ENCODE assay signal across 13 cellular contexts in genomic region chr17:31379796-31380195, GRCh38. TPM values are rescaled to one million over a fixed set of nuclear protein-coding genes. Genes with fewer than 3 reads are reported as not detected.
DNase-seq lines count a peak whose midpoint lies in the region; ATAC-seq and TF ChIP-seq lines count a peak whose summit lies in the region.
"Had no signal": no experiment of that assay in that cellular context is flagged by ENCODE, and none has a peak within 500 bp of the region (broad histone marks: within the 10 kb centered on the region; RNA-seq: fewer than 3 reads in every experiment).

No MANE protein-coding gene starts in this region.

- H3K4me3 Mint-ChIP-seq in stimulated activated naive CD8-positive, alpha-beta T cell treated with anti-CD3 and anti-CD28 coated beads, Interleukin-15, Interleukin-2, amounts not matched to agents 100 ng/mL and 50 ng/mL, for 24 hours, result no peak overlapping the region
- H3K4me3 Mint-ChIP-seq in stimulated activated naive CD8-positive, alpha-beta T cell treated with anti-CD3 and anti-CD28 coated beads, Interleukin-15, amount 100 ng/mL, for 72 hours, result no peak overlapping the region
- H3K4me3 Mint-ChIP-seq in HFFc6, result no peak overlapping the region
- H3K4me3 Mint-ChIP-seq: CD8-positive, alpha-beta memory T cell had no signal

- no peaks in the 10 kb centered on the region for H3K27me3 ChIP-seq in dorsolateral prefrontal cortex
- H3K27me3 ChIP-seq: BLaER1 had no signal

- peaks cover 4% of the 10 kb centered on the region for H3K36me3 Mint-ChIP-seq in stimulated activated naive CD8-positive, alpha-beta T cell treated with anti-CD3 and anti-CD28 coated beads, Interleukin-15, Interleukin-2, amounts not matched to agents 100 ng/mL and 50 ng/mL, for 24 hours (ENCODE audit: low read depth)
- peaks cover 14% of the 10 kb centered on the region for H3K36me3 Mint-ChIP-seq in HFFc6 (ENCODE audit: low read depth)

- H3K4me1 Mint-ChIP-seq in stimulated activated naive CD8-positive, alpha-beta T cell treated with anti-CD3 and anti-CD28 coated beads, Interleukin-15, Interleukin-2, amounts not matched to agents 100 ng/mL and 50 ng/mL, for 24 hours (ENCODE audit: low read depth), result no peaks in the 10 kb centered on the region
- H3K4me1 Mint-ChIP-seq in stimulated activated naive CD8-positive, alpha-beta T cell treated with anti-CD3 and anti-CD28 coated beads, Interleukin-15, amount 100 ng/mL, for 72 hours, result no peaks in the 10 kb centered on the region
- H3K4me1 Mint-ChIP-seq in HFFc6 (ENCODE audit: low read depth), result no peaks in the 10 kb centered on the region
- H3K4me1 Mint-ChIP-seq: CD8-positive, alpha-beta memory T cell had no signal

- H3K27ac Mint-ChIP-seq in stimulated activated naive CD8-positive, alpha-beta T cell treated with anti-CD3 and anti-CD28 coated beads, Interleukin-15, Interleukin-2, amounts not matched to agents 100 ng/mL and 50 ng/mL, for 24 hours, result peak overlapping the region; percentile 63
- no peak overlapping the region for H3K27ac Mint-ChIP-seq in stimulated activated naive CD8-positive, alpha-beta T cell treated with anti-CD3 and anti-CD28 coated beads, Interleukin-15, amount 100 ng/mL, for 72 hours
- H3K27ac Mint-ChIP-seq in HFFc6, result no peak overlapping the region
- H3K27ac Mint-ChIP-seq: CD8-positive, alpha-beta memory T cell had no signal

- TF ChIP-seq CTCF in dorsolateral prefrontal cortex (IDR thresholded peaks at IDR 0.05 in 54 of 56, conservative IDR thresholded peaks at IDR 0.05 in 2 of 56; ENCODE audit: low read depth in 1 of 56, partially characterized antibody in 56 of 56) (no peak), HFFc6 (IDR thresholded peaks at IDR 0.05) (no peak)

- DNase-seq in stimulated activated naive CD8-positive, alpha-beta T cell treated with anti-CD3 and anti-CD28 coated beads, Interleukin-15, amount 100 ng/mL, for 72 hours, result no peak
- DNase-seq in dorsolateral prefrontal cortex, result no peak
- peak; percentile 76 for DNase-seq in pons (ENCODE audit: low spot score)
- DNase-seq in OCI-M2 (lab: John Stamatoyannopoulos, UW; ENCODE audit: unreplicated experiment), result no peak
- no peak for DNase-seq in HFFc6
- DNase-seq: 8988T; AML-193; CD8-positive, alpha-beta memory T cell; DMS53; GF-D8 had no signal

- H3K9me3 Mint-ChIP-seq in stimulated activated naive CD8-positive, alpha-beta T cell treated with anti-CD3 and anti-CD28 coated beads, Interleukin-15, Interleukin-2, amounts not matched to agents 100 ng/mL and 50 ng/mL, for 24 hours, result no peaks in the 10 kb centered on the region
- H3K9me3 Mint-ChIP-seq in stimulated activated naive CD8-positive, alpha-beta T cell treated with anti-CD3 and anti-CD28 coated beads, Interleukin-15, amount 100 ng/mL, for 72 hours, result no peaks in the 10 kb centered on the region
- no peaks in the 10 kb centered on the region for H3K9me3 Mint-ChIP-seq in HFFc6
- H3K9me3 Mint-ChIP-seq: CD8-positive, alpha-beta memory T cell had no signal

- intact Hi-C loops in dorsolateral prefrontal cortex (cut with DNase I), result loop anchor here (10.0 kb wide), 5 partner anchors 55 to 465 kb away; partner anchors contain the start of genes NF1 (in 2 of the 2) and EVI2A (in 1 of the 2)

- H3K27me3 Mint-ChIP-seq in stimulated activated naive CD8-positive, alpha-beta T cell treated with anti-CD3 and anti-CD28 coated beads, Interleukin-15, Interleukin-2, amounts not matched to agents 100 ng/mL and 50 ng/mL, for 24 hours, result no peaks in the 10 kb centered on the region
- H3K27me3 Mint-ChIP-seq in stimulated activated naive CD8-positive, alpha-beta T cell treated with anti-CD3 and anti-CD28 coated beads, Interleukin-15, amount 100 ng/mL, for 72 hours, result no peaks in the 10 kb centered on the region
- H3K27me3 Mint-ChIP-seq in HFFc6 (ENCODE audit: insufficient read depth), result no peaks in the 10 kb centered on the region; the same call in 1 of the 2 replicates
- H3K27me3 Mint-ChIP-seq: CD8-positive, alpha-beta memory T cell had no signal

- H3K27ac ChIP-seq in dorsolateral prefrontal cortex, result peak overlapping the region in 48 of 59 donors; percentile 5 to 83 (median 58)
- H3K27ac ChIP-seq: BLaER1 had no signal

- no peak overlapping the region for H3K4me3 ChIP-seq in dorsolateral prefrontal cortex
- H3K4me3 ChIP-seq: BLaER1 had no signal

- no peak for ATAC-seq in stimulated activated naive CD8-positive, alpha-beta T cell treated with anti-CD3 and anti-CD28 coated beads, Interleukin-15, amount 100 ng/mL, for 72 hours
- no peak for ATAC-seq in HG03108 (IDR thresholded peaks at IDR 0.05; ENCODE audit: unreplicated experiment)

RNA-seq across cellular contexts. Expression of gene RAB11FIP4, which starts 11.7 kb away (rescaled TPM):
- total RNA-seq in dorsolateral prefrontal cortex, result 100 to 1,000 TPM; 123 to 242 (median 175) TPM
- total RNA-seq in HFFc6 (2021; fragmentation: NEBNext Ultra II Directional; extraction: Animal tissue kit (Norgen Biotek cat#: 25700)), result under 1 TPM; 0.02 to 0.38 (median 0.09) TPM

RNA-seq across cellular contexts. Expression of gene EVI2A, which starts 58.4 kb away (rescaled TPM):
- 100 to 1,000 TPM in 14 of 120 experiments, 10 to 100 TPM in 104, 1 to 10 TPM in 2; 7.6 to 203 (median 47.5) TPM for total RNA-seq in dorsolateral prefrontal cortex
- total RNA-seq in HFFc6 (2021; fragmentation: NEBNext Ultra II Directional; extraction: Animal tissue kit (Norgen Biotek cat#: 25700)), result 1 to 10 TPM in 5 of 6 experiments, under 1 TPM in 1; 1.00 to 1.7 (median 1.4) TPM

Comparison
In these comparisons a context has a peak if more than half of its experiments do, and no peak if none do; other contexts are left out.
1. RNA of gene RAB11FIP4, which starts 11.7 kb away (total RNA-seq): 123 to 242 TPM in dorsolateral prefrontal cortex; 0.02 to 0.38 TPM in HFFc6; every median in the first group is over 10 times any median in the second.